Comparison of ENCODE assay signal across 8 cellular contexts in the genomic region with DNA sequence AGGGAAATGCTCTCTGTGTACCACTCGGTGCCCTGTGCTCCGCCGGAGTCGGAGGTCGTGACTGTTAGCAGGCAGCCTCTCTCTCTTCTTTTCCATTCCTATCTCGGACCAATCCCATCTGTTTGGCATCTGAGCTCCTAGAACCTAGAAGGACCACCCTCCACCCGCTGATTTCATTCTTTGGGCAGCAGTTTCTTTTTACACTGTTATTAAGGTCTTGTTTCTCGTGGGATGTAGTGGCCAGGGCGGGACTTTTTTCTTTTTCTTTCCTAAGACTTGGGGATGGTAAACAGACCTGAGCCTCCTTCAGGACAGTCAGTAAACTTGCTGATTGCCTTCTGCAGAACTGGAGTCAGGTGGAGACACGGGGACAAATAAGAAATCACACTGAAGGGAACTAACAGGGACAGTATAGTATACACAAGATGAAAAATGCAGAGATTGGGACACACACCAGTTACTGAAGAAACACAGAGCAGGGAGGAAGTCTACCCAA. TPM values are rescaled to one million over a fixed set of nuclear protein-coding genes. Genes with fewer than 3 reads are reported as not detected.
DNase-seq lines count a peak whose midpoint lies in the region; ATAC-seq and TF ChIP-seq lines count a peak whose summit lies in the region.

No MANE protein-coding gene starts in this region.

- no peak for ATAC-seq in HG02759 (IDR thresholded peaks at IDR 0.05; ENCODE audit: unreplicated experiment)

- H3K4me3 ChIP-seq in GM23248 (peak overlapping the region; percentile 86), WERI-Rb-1 (ENCODE audit: low read depth, low read length) (peak overlapping the region; percentile 96), foreskin fibroblast (ENCODE audit: low read depth in 1 of 2, low read length in 2 of 2) (peak overlapping the region; percentile 67 to 84), skeletal muscle tissue (ENCODE audit: low read length in 3 of 3) (peak overlapping the region; percentile 100)

- H2AFZ ChIP-seq in GM23248: peak overlapping the region; percentile 89

- no peaks in the 10 kb centered on the region for H4K20me1 ChIP-seq in GM23248 (ENCODE audit: insufficient read depth)

- DNase-seq in GM23248 (peak; percentile 56), WERI-Rb-1 (no peak), foreskin fibroblast (no peak), DMS53 treated with DMSO at 0.1 percent for 48 hours (lab: John Stamatoyannopoulos, UW; ENCODE audit: unreplicated experiment) (no peak), NCI-H1930 (lab: John Stamatoyannopoulos, UW) (no peak), GOT3 (lab: John Stamatoyannopoulos, UW) (no peak)

- H3K4me2 ChIP-seq in GM23248 (ENCODE audit: unreplicated experiment): peak overlapping the region; percentile 97

- 0 to 2% methylated on average over 10 of the region's 10 CpGs for WGBS in GM23248 (ENCODE audit: low coverage in 1 of 2, low lambda C conversion rate in 2 of 2, missing lambda C conversion rate in 2 of 2), 2 experiments

- H3K9ac ChIP-seq in GM23248: peak overlapping the region; percentile 96
- H3K9ac ChIP-seq in skeletal muscle tissue (ENCODE audit: low read depth in 1 of 3, low read length in 3 of 3): peak overlapping the region; percentile 87 to 99 (median 95)

- H3F3A ChIP-seq in GM23248 (ENCODE audit: insufficient read depth): peaks cover 25% of the 10 kb centered on the region

- H3K79me2 ChIP-seq in GM23248 (ENCODE audit: insufficient read depth): peaks cover 63% of the 10 kb centered on the region

- no peaks in the 10 kb centered on the region for H3K9me2 ChIP-seq in GM23248 (ENCODE audit: insufficient read depth)

- no peaks in the 10 kb centered on the region for H3K9me3 ChIP-seq in GM23248 (ENCODE audit: low read depth)
- no peaks in the 10 kb centered on the region for H3K9me3 ChIP-seq in WERI-Rb-1 (ENCODE audit: severe bottlenecking)
- no peaks in the 10 kb centered on the region for H3K9me3 ChIP-seq in skeletal muscle tissue (ENCODE audit: control insufficient read depth in 3 of 3, low read length in 3 of 3)

- peak overlapping the region; percentile 96 for H3K27ac ChIP-seq in GM23248
- peak overlapping the region; percentile 87 for H3K27ac ChIP-seq in WERI-Rb-1
- peak overlapping the region; percentile 92 for H3K27ac ChIP-seq in skeletal muscle tissue (ENCODE audit: low read depth, low read length)

- in situ Hi-C loops in GM23248 (cut with MboI): no loop called here

- H3K4me1 ChIP-seq in GM23248 (ENCODE audit: insufficient read depth): peaks cover 22% of the 10 kb centered on the region
- H3K4me1 ChIP-seq in skeletal muscle tissue (ENCODE audit: control insufficient read depth in 3 of 3, insufficient read depth in 3 of 3, low read length in 3 of 3): peaks cover 13 to 23% (median 16%) of the 10 kb centered on the region in 3 donors

- H3K36me3 ChIP-seq in GM23248 (ENCODE audit: low read depth) (no peaks in the 10 kb centered on the region), WERI-Rb-1 (peaks cover 8% of the 10 kb centered on the region; the same call in 1 of the 2 replicates), skeletal muscle tissue (ENCODE audit: control insufficient read depth in 3 of 3, insufficient read depth in 3 of 3, low read length in 3 of 3) (peaks cover 7 to 9% (median 9%) of the 10 kb centered on the region in 3 donors)

- TF ChIP-seq CTCF in WERI-Rb-1 (IDR thresholded peaks at IDR 0.05; ENCODE audit: low read depth, low read length) (no peak), foreskin fibroblast (IDR thresholded peaks at IDR 0.05; ENCODE audit: low read depth, low read length) (no peak)

- H3K27me3 ChIP-seq in GM23248 (replicated peaks; ENCODE audit: insufficient read depth) (no peaks in the 10 kb centered on the region), WERI-Rb-1 (ENCODE audit: insufficient read depth, low read depth, severe bottlenecking) (no peaks in the 10 kb centered on the region), skeletal muscle tissue (ENCODE audit: control insufficient read depth in 3 of 3, insufficient read depth in 3 of 3, low read length in 3 of 3) (no peaks in the 10 kb centered on the region)

RNA-seq across cellular contexts. Expression of a gene that starts 0.5 kb away (rescaled TPM):
- total RNA-seq in GM23248 (2014; rRNA removed; shearing (Covaris generic)): 39.2 and 59.2 TPM in 2 replicates
- 60.9 and 64.4 TPM in 2 replicates for polyA plus RNA-seq in GM23248 (2016; fragmentation: Nextera tagmentation; extraction: Ambion mirVana)
- total RNA-seq in skeletal muscle tissue: 26.6 TPM

RNA-seq across cellular contexts. Expression of a gene that starts 31.3 kb away (rescaled TPM):
- total RNA-seq in GM23248 (2014; rRNA removed; shearing (Covaris generic)): 22.9 and 30.9 TPM in 2 replicates
- 11.8 and 12.3 TPM in 2 replicates for polyA plus RNA-seq in GM23248 (2016; fragmentation: Nextera tagmentation; extraction: Ambion mirVana)
- 9.4 TPM for total RNA-seq in skeletal muscle tissue

RNA-seq across cellular contexts. Expression of a gene that starts 49.0 kb away (rescaled TPM):
- 474 and 525 TPM in 2 replicates for total RNA-seq in GM23248 (2014; rRNA removed; shearing (Covaris generic))
- polyA plus RNA-seq in GM23248 (2016; fragmentation: Nextera tagmentation; extraction: Ambion mirVana): 596 and 633 TPM in 2 replicates
- total RNA-seq in skeletal muscle tissue: 33.4 TPM

RNA-seq across cellular contexts. Expression of a gene that starts 49.0 kb away (rescaled TPM):
- total RNA-seq in GM23248 (2014; rRNA removed; shearing (Covaris generic)): 29.1 and 46.8 TPM in 2 replicates
- 34.1 and 36.0 TPM in 2 replicates for polyA plus RNA-seq in GM23248 (2016; fragmentation: Nextera tagmentation; extraction: Ambion mirVana)
- total RNA-seq in skeletal muscle tissue: 17.2 TPM

RNA-seq across cellular contexts. Expression of a gene that starts 49.4 kb away (rescaled TPM):
- 10.0 and 13.8 TPM in 2 replicates for total RNA-seq in GM23248 (2014; rRNA removed; shearing (Covaris generic))
- 30.3 and 33.2 TPM in 2 replicates for polyA plus RNA-seq in GM23248 (2016; fragmentation: Nextera tagmentation; extraction: Ambion mirVana)
- total RNA-seq in skeletal muscle tissue: 11.0 TPM

Comparison
In these comparisons a context has a peak if more than half of its experiments do, and no peak if none do; other contexts are left out.
1. RNA of a gene that starts 49.0 kb away (total RNA-seq): 474 to 525 TPM in GM23248; 33.4 TPM in skeletal muscle tissue (single experiment); every median in the first group is over 10 times any median in the second.
2. Peak in every context shown above with its lines, with median percentiles within 50 percentile points of each other: H3K27ac ChIP-seq and H3K4me3 ChIP-seq.